ENCODE assay signal across 31 cellular contexts in genomic region chr1:80973101-80973500, GRCh38.
DNase-seq lines count a peak whose midpoint lies in the region; ATAC-seq lines count a peak whose summit lies in the region.
"Had no signal": no experiment of that assay in that cellular context is flagged by ENCODE, and none has a peak within 500 bp of the region (broad histone marks: within the 10 kb centered on the region; RNA-seq: fewer than 3 reads in every experiment).

No MANE protein-coding gene starts in this region.

- H3K18ac ChIP-seq in trophoblast cell (ENCODE audit: low read length) = no peak overlapping the region

- H3K79me2 ChIP-seq in trophoblast cell (ENCODE audit: control insufficient read depth, insufficient read depth, low read length, poor library complexity) = no peaks in the 10 kb centered on the region

- no peak overlapping the region for H2AFZ ChIP-seq in trophoblast cell (ENCODE audit: insufficient read depth, low read length, poor library complexity)

- H3K9me3 ChIP-seq in HAP-1 (no peaks in the 10 kb centered on the region), trophoblast cell (ENCODE audit: insufficient read depth, low read depth, low read length) (no peaks in the 10 kb centered on the region)
- H3K9me3 ChIP-seq: A549; BE2C; BLaER1; BLaER1 treated with 17β-estradiol and CSF1 and Interleukin-3, amounts not matched to agents 10 nM and 100 nM; Caco-2 had no signal

- H3K4me2 ChIP-seq in trophoblast cell (ENCODE audit: low read length) = no peak overlapping the region
- H3K4me2 ChIP-seq: A549; BLaER1; BLaER1 treated with 17β-estradiol and CSF1 and Interleukin-3, amounts not matched to agents 10 nM and 100 nM had no signal

- H3K4me3 ChIP-seq in HAP-1 (no peak overlapping the region), trophoblast cell (ENCODE audit: low read depth, low read length) (no peak overlapping the region)
- H3K4me3 ChIP-seq: A549; BLaER1; BLaER1 treated with 17β-estradiol and CSF1 and Interleukin-3, amounts not matched to agents 10 nM and 100 nM had no signal

- no peak overlapping the region for H3K9ac ChIP-seq in trophoblast cell (ENCODE audit: low read length)
- H3K9ac ChIP-seq: BLaER1; BLaER1 treated with 17β-estradiol and CSF1 and Interleukin-3, amounts not matched to agents 10 nM and 100 nM had no signal

- H2AK5ac ChIP-seq in trophoblast cell (ENCODE audit: low read length) = no peak overlapping the region

- no peak overlapping the region for H3K4ac ChIP-seq in trophoblast cell (ENCODE audit: low read depth, low read length)

- no peaks in the 10 kb centered on the region for H3K79me1 ChIP-seq in trophoblast cell (ENCODE audit: low read length)

- H3K23ac ChIP-seq in trophoblast cell (ENCODE audit: low read length) = no peak overlapping the region

- in situ Hi-C loops in HAP-1 (cut with MboI; ENCODE audit: low sequenced_read_pairs) = no loop called here

- H3K27me3 ChIP-seq in HAP-1 (ENCODE audit: low read depth) (no peaks in the 10 kb centered on the region), trophoblast cell (ENCODE audit: insufficient read depth, low read length) (no peaks in the 10 kb centered on the region)
- H3K27me3 ChIP-seq: BE2C; BLaER1; BLaER1 treated with 17β-estradiol and CSF1 and Interleukin-3, amounts not matched to agents 10 nM and 100 nM had no signal

- no peak overlapping the region for H4K12ac ChIP-seq in trophoblast cell (ENCODE audit: low read depth, low read length)

- H3K36me3 ChIP-seq in HAP-1 (replicated peaks) (no peaks in the 10 kb centered on the region), trophoblast cell (ENCODE audit: control insufficient read depth in 1 of 2, insufficient read depth in 2 of 2, low read length in 2 of 2) (no peaks in the 10 kb centered on the region)
- H3K36me3 ChIP-seq: BE2C; BLaER1; BLaER1 treated with 17β-estradiol and CSF1 and Interleukin-3, amounts not matched to agents 10 nM and 100 nM had no signal

- H2BK120ac ChIP-seq in trophoblast cell (ENCODE audit: insufficient read depth, low read length, poor library complexity) = no peak overlapping the region

- no CpG with 5 or more reads among the region's 3 CpGs for WGBS in trophoblast cell (ENCODE audit: extremely low coverage, insufficient coverage, insufficient read length)

- ATAC-seq in GM18867 (IDR thresholded peaks at IDR 0.05; ENCODE audit: unreplicated experiment) = no peak
- ATAC-seq in GM19035 (IDR thresholded peaks at IDR 0.05; ENCODE audit: unreplicated experiment) = no peak
- ATAC-seq: A549; CD8-positive, alpha-beta T cell had no signal

- H3K4me1 ChIP-seq in HAP-1 (no peaks in the 10 kb centered on the region), trophoblast cell (ENCODE audit: control insufficient read depth in 1 of 2, insufficient read depth in 2 of 2, low read length in 2 of 2) (no peaks in the 10 kb centered on the region)
- H3K4me1 ChIP-seq: A549, BE2C, BLaER1, Caco-2 had no signal

- H3K27ac ChIP-seq in trophoblast cell (ENCODE audit: low read depth, low read length) = no peak overlapping the region
- H3K27ac ChIP-seq: 22Rv1; A549; BLaER1; BLaER1 treated with 17β-estradiol and CSF1 and Interleukin-3, amounts not matched to agents 10 nM and 100 nM; C4-2B had no signal

- H4K8ac ChIP-seq in trophoblast cell (ENCODE audit: low read depth, low read length) = no peak overlapping the region

- H2BK5ac ChIP-seq in trophoblast cell (ENCODE audit: low read depth, low read length, poor library complexity) = no peak overlapping the region

- no peak overlapping the region for H2BK12ac ChIP-seq in trophoblast cell (ENCODE audit: low read length)

- H4K91ac ChIP-seq in trophoblast cell (ENCODE audit: low read depth, low read length) = no peak overlapping the region

- peak; percentile 18 to 22 for DNase-seq in HAP-1 (ENCODE audit: low spot score in 2 of 2)
- DNase-seq in foreskin melanocyte = peak; percentile 8
- peak; percentile 74 to 94 for DNase-seq in trophoblast cell
- no peak for DNase-seq in HuH-7 (ENCODE audit: low spot score)
- DNase-seq: 8988T; ACHN; AML-193; BE2C; C1 segment of cervical spinal cord; Caco-2; Calu3; CD4-positive, alpha-beta memory T cell; CD4-positive, alpha-beta T cell; CD4-positive, CD25-positive, alpha-beta regulatory T cell; CD8-positive, alpha-beta memory T cell; CD8-positive, alpha-beta T cell; COR-L47; DMS 273 treated with DMSO at 0.1 percent for 48 hours; DMS153; DMS53; DMS79; DMS79 treated with DMSO at 0.1 percent for 48 hours; DND-41; EL had no signal

- H3K14ac ChIP-seq in trophoblast cell (ENCODE audit: low read length) = no peak overlapping the region
